Comparison of ENCODE assay signal across 9 cellular contexts in the genomic region with DNA sequence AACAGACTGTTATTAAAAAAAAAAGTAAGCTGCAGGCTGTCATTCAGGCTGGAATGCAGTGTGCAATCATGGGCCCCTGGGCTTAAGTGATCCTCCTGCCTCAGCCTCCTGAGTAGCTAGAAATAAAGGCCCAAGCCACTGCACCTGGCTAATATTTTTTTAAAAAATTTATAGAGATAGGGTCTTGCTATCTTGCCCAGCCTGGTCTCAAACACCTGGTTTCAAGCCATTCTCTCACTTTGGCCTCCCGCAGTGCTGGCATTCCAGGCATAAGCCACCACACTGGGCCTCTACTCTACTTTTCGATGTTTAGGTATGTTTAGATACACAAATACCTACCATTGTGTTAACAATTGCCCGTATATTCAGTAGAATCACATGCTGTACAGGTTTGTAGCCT.
"Had no signal": no experiment of that assay in that cellular context is flagged by ENCODE, and none has a peak within 500 bp of the region (broad histone marks: within the 10 kb centered on the region; RNA-seq: fewer than 3 reads in every experiment).

No MANE protein-coding gene starts in this region.

- H3K36me3 ChIP-seq: HAP-1 had no signal

- H3K27ac Mint-ChIP-seq: H9, HFFc6 had no signal

- H3K4me3 ChIP-seq: GM23248, HAP-1 had no signal

- H3K9me3 Mint-ChIP-seq: H9, HFFc6 had no signal

- H3K27ac ChIP-seq: GM23248 had no signal

- DNase-seq: GM23248, GOT3, H7, H9, HCEC 1CT, HFFc6 had no signal

- H3K9ac ChIP-seq: GM23248 had no signal

- H2AFZ ChIP-seq: GM23248 had no signal

- H3K4me1 ChIP-seq: HAP-1 had no signal

- ATAC-seq: HCT116 had no signal

- H3K4me3 Mint-ChIP-seq: H9, HFFc6 had no signal

- H3K9me3 ChIP-seq: HAP-1 had no signal

- FAIRE-seq: H54 had no signal
